ENCODE assay signal across 18 cellular contexts in genomic region chr2:127161176-127162136, GRCh38. TPM values are rescaled to one million over a fixed set of nuclear protein-coding genes. Genes with fewer than 3 reads are reported as not detected.
DNase-seq lines count a peak whose midpoint lies in the region; ATAC-seq and TF ChIP-seq lines count a peak whose summit lies in the region.
"Had no signal": no experiment of that assay in that cellular context is flagged by ENCODE, and none has a peak within 500 bp of the region (broad histone marks: within the 10 kb centered on the region; RNA-seq: fewer than 3 reads in every experiment).

No MANE protein-coding gene starts in this region.

- peak; percentile 53 for DNase-seq in Caki2 (ENCODE audit: low read depth)
- DNase-seq in PC-9, result no peak
- no peak for DNase-seq in foreskin keratinocyte
- no peak for DNase-seq in heart left ventricle
- DNase-seq in HT-29 (ENCODE audit: low spot score), result no peak
- DNase-seq in activated naive CD4-positive, alpha-beta T cell (lab: John Stamatoyannopoulos, UW), result no peak
- no peak for DNase-seq in hepatic stellate cell (ENCODE audit: low spot score)
- DNase-seq: activated CD4-positive, alpha-beta T cell treated with anti-CD3 and anti-CD28 coated beads for 36 hours; activated naive CD4-positive, alpha-beta T cell treated with Interleukin-2 at 50 U/mL for 16 hours; anterior cingulate cortex; foreskin fibroblast; HFFc6; left ventricle myocardium inferior; NCI-H1417; posterior cingulate gyrus; stimulated activated CD4-positive, alpha-beta T cell treated with anti-CD3 and anti-CD28 coated beads, Interleukin-2, amount 100 ng/mL, for 48 hours; uterus had no signal

- no peaks in the 10 kb centered on the region for H3K36me3 ChIP-seq in PC-9 (ENCODE audit: low read depth)
- H3K36me3 ChIP-seq in heart left ventricle, result no peaks in the 10 kb centered on the region
- H3K36me3 ChIP-seq: left ventricle myocardium inferior, uterus had no signal

- H3K27me3 Mint-ChIP-seq in nephron (ENCODE audit: low read depth), result peaks cover 14% of the 10 kb centered on the region
- H3K27me3 Mint-ChIP-seq: activated CD4-positive, alpha-beta T cell treated with anti-CD3 and anti-CD28 coated beads for 36 hours had no signal

- H3K79me2 ChIP-seq in PC-9 (ENCODE audit: low read depth), result no peaks in the 10 kb centered on the region

- no peak for TF ChIP-seq POLR2A in heart left ventricle (IDR thresholded peaks at IDR 0.05)

- in situ Hi-C loops in Caki2 (cut with HindIII; ENCODE audit: low pct_unique_long_range_greater_than_20kb, low sequenced_read_pairs), result no loop called here

- no peaks in the 10 kb centered on the region for H3K36me3 Mint-ChIP-seq in nephron (ENCODE audit: low read depth)

- peak overlapping the region; percentile 3; the same call in 1 of the 2 replicates for H3K4me2 ChIP-seq in PC-9

- H3K27ac ChIP-seq in PC-9, result no peak overlapping the region
- no peak overlapping the region for H3K27ac ChIP-seq in foreskin keratinocyte
- H3K27ac ChIP-seq in heart left ventricle, result no peak overlapping the region
- H3K27ac ChIP-seq: left ventricle myocardium inferior, uterus had no signal

- TF ChIP-seq CTCF in PC-9 (conservative IDR thresholded peaks at IDR 0.05) (no peak), foreskin keratinocyte (conservative IDR thresholded peaks at IDR 0.05) (peak; percentile 15), nephron (IDR thresholded peaks at IDR 0.05; ENCODE audit: unreplicated experiment in 3 of 3) (no peak), heart left ventricle (IDR thresholded peaks at IDR 0.05) (no peak)

- H3K27me3 ChIP-seq in PC-9 (ENCODE audit: insufficient read depth, low read depth) (no peaks in the 10 kb centered on the region), foreskin keratinocyte (no peaks in the 10 kb centered on the region), heart left ventricle (peaks cover 0 to 5% (median 0%) of the 10 kb centered on the region in 9 donors)
- H3K27me3 ChIP-seq: uterus had no signal

- H3K9me3 Mint-ChIP-seq in nephron, result no peaks in the 10 kb centered on the region
- H3K9me3 Mint-ChIP-seq: HFFc6 had no signal

- H3K4me3 ChIP-seq in PC-9 (no peak overlapping the region), heart left ventricle (no peak overlapping the region)
- H3K4me3 ChIP-seq: left ventricle myocardium inferior, uterus had no signal

- peaks cover 44% of the 10 kb centered on the region for H3K4me1 ChIP-seq in PC-9 (replicated peaks; ENCODE audit: insufficient read depth)
- no peaks in the 10 kb centered on the region for H3K4me1 ChIP-seq in foreskin keratinocyte
- peaks cover 0 to 11% (median 0%) of the 10 kb centered on the region in 12 donors for H3K4me1 ChIP-seq in heart left ventricle
- H3K4me1 ChIP-seq: left ventricle myocardium inferior, uterus had no signal

- no peak overlapping the region for H2AFZ ChIP-seq in PC-9

- H3K4me3 Mint-ChIP-seq in nephron, result no peak overlapping the region
- H3K4me3 Mint-ChIP-seq: activated CD4-positive, alpha-beta T cell treated with anti-CD3 and anti-CD28 coated beads for 36 hours; HFFc6 had no signal

- intact Hi-C loops in PC-9 (cut with micrococcal nuclease; ENCODE audit: unreplicated experiment), result no loop called here
- intact Hi-C loops in heart left ventricle (cut with DNase I), result no loop called here

- H3K9me2 ChIP-seq in PC-9 (ENCODE audit: insufficient read depth), result no peaks in the 10 kb centered on the region

- CTCF ChIA-PET in PC-9 (lab: Charles Lee), result interaction anchor here (0.6 kb wide), 1 partner anchor 94 kb away, joined by 3 read pairs; no protein-coding TSS in a partner anchor

- H3K4me1 Mint-ChIP-seq in nephron, result peaks cover 66% of the 10 kb centered on the region
- H3K4me1 Mint-ChIP-seq: activated CD4-positive, alpha-beta T cell treated with anti-CD3 and anti-CD28 coated beads for 36 hours had no signal

- no TSS peak for BruUV-seq in PC-9 (replicated peaks; lab: Mats Ljungman, UMichigan)

- WGBS in heart left ventricle, 4 donors, result 79 to 83% (median 82%) methylated on average over 12 of the region's 12 CpGs

- peak overlapping the region; percentile 73 to 84 (median 79) for H3K27ac Mint-ChIP-seq in nephron
- H3K27ac Mint-ChIP-seq: activated CD4-positive, alpha-beta T cell treated with anti-CD3 and anti-CD28 coated beads for 36 hours; HFFc6 had no signal

- POLR2A ChIA-PET in PC-9 (lab: Charles Lee; ENCODE audit: unreplicated experiment), result interaction anchor here (0.6 kb wide), 1 partner anchor 543 kb away, joined by 8 read pairs; no protein-coding TSS in a partner anchor

- no peaks in the 10 kb centered on the region for H4K20me1 ChIP-seq in PC-9 (ENCODE audit: insufficient read depth)

- ATAC-seq in foreskin keratinocyte, result peak; percentile 81
- ATAC-seq in heart left ventricle, result no peak
- ATAC-seq: activated CD4-positive, alpha-beta T cell treated with anti-CD3 and anti-CD28 coated beads for 36 hours had no signal

- peaks cover 30% of the 10 kb centered on the region for H3F3A ChIP-seq in PC-9 (ENCODE audit: insufficient read depth, low read depth)

- no peaks in the 10 kb centered on the region for H3K9me3 ChIP-seq in PC-9 (ENCODE audit: insufficient read depth, low read depth)
- peaks cover 0 to 2% (median 0%) of the 10 kb centered on the region in 12 donors for H3K9me3 ChIP-seq in heart left ventricle
- H3K9me3 ChIP-seq: left ventricle myocardium inferior, uterus had no signal

RNA-seq across cellular contexts. Expression of gene BIN1, which starts 54.5 kb away (rescaled TPM):
- total RNA-seq in Caki2 (2014; rRNA removed; shearing (Covaris generic); ENCODE audit: low replicate concordance), result 89.3 and 101 TPM in 2 replicates
- total RNA-seq in PC-9 (2021), result 87.5 and 95.6 TPM in 2 replicates
- 30.6 and 30.8 TPM in 2 replicates for total RNA-seq in foreskin keratinocyte
- polyA plus RNA-seq in foreskin keratinocyte, result 29.4 and 31.0 TPM in 2 replicates
- total RNA-seq in heart left ventricle, result 10 to 100 TPM; 10.9 to 22.2 (median 16.8) TPM
- 1 to 10 TPM; 4.3 to 9.6 TPM for polyA plus RNA-seq in heart left ventricle
- 119 and 126 TPM in 2 replicates for total RNA-seq in HT-29 (2014; rRNA removed; shearing (Covaris generic))

RNA-seq across cellular contexts. Expression of gene CYP27C1, which starts 58.6 kb away (rescaled TPM):
- total RNA-seq in Caki2 (2014; rRNA removed; shearing (Covaris generic); ENCODE audit: low replicate concordance), result 2.9 and 3.0 TPM in 2 replicates
- total RNA-seq in PC-9 (2021) (0.94 and 1.6 TPM in 2 replicates), foreskin keratinocyte (5.9 and 6.4 TPM in 2 replicates), heart left ventricle (under 1 TPM in 2 of 9 donors, not detected in 7; 0.12 to 0.44 TPM)
- polyA plus RNA-seq in foreskin keratinocyte (4.1 and 5.1 TPM in 2 replicates), heart left ventricle (under 1 TPM in 1 of 2 donors, not detected in 1; 0.06 TPM)
- not detected in 2 replicates for total RNA-seq in HT-29 (2014; rRNA removed; shearing (Covaris generic))
- total RNA-seq: activated CD4-positive, alpha-beta T cell treated with anti-CD3 and anti-CD28 coated beads for 36 hours had no signal
